ENCODE assay signal across 24 cellular contexts in genomic region chr5:156543348-156543747, GRCh38.
DNase-seq lines count a peak whose midpoint lies in the region; FAIRE-seq and TF ChIP-seq lines count a peak whose summit lies in the region.
"Had no signal": no experiment of that assay in that cellular context is flagged by ENCODE, and none has a peak within 500 bp of the region (broad histone marks: within the 10 kb centered on the region; RNA-seq: fewer than 3 reads in every experiment).

No MANE protein-coding gene starts in this region.

- H3K36me3 Mint-ChIP-seq in activated T-helper 2 cell treated with anti-CD3 and anti-CD28 coated beads, Interferon-gamma antibody, Interleukin-2, Interleukin-4, amounts not matched to agents 10 μg/mL and 5 μg/mL and 100 μg/mL, durations not matched to agents 14 hours and 24 hours and 36 hours (ENCODE audit: low read depth), result no peaks in the 10 kb centered on the region
- H3K36me3 Mint-ChIP-seq: CD4-positive, alpha-beta memory T cell had no signal

- peaks cover 2% of the 10 kb centered on the region for H3K27me3 Mint-ChIP-seq in activated T-helper 2 cell treated with anti-CD3 and anti-CD28 coated beads, Interferon-gamma antibody, Interleukin-2, Interleukin-4, amounts not matched to agents 10 μg/mL and 5 μg/mL and 100 μg/mL, durations not matched to agents 14 hours and 24 hours and 36 hours (ENCODE audit: low read depth)

- FAIRE-seq in D721Med (lab: Jason Lieb, UNC), result peak; percentile 96
- FAIRE-seq: GM18507, H1 had no signal

- H3K9me3 Mint-ChIP-seq in activated T-helper 2 cell treated with anti-CD3 and anti-CD28 coated beads, Interferon-gamma antibody, Interleukin-2, Interleukin-4, amounts not matched to agents 10 μg/mL and 5 μg/mL and 100 μg/mL, durations not matched to agents 14 hours and 24 hours and 36 hours, result no peaks in the 10 kb centered on the region

- intact Hi-C loops in activated T-helper 2 cell treated with anti-CD3 and anti-CD28 coated beads, Interferon-gamma antibody, Interleukin-2, Interleukin-4, amounts not matched to agents 10 μg/mL and 5 μg/mL and 100 μg/mL, durations not matched to agents 14 hours and 24 hours and 36 hours (cut with micrococcal nuclease), result no loop called here

- no peak overlapping the region for H3K27ac Mint-ChIP-seq in activated T-helper 2 cell treated with anti-CD3 and anti-CD28 coated beads, Interferon-gamma antibody, Interleukin-2, Interleukin-4, amounts not matched to agents 10 μg/mL and 5 μg/mL and 100 μg/mL, durations not matched to agents 14 hours and 24 hours and 36 hours
- H3K27ac Mint-ChIP-seq: CD4-positive, alpha-beta memory T cell had no signal

- TF ChIP-seq CTCF in D721Med (IDR thresholded peaks at IDR 0.05; ENCODE audit: insufficient read depth, missing control alignments), result no peak

- DNase-seq in NCI-H1092 treated with DMSO at 0.1 percent for 48 hours (lab: John Stamatoyannopoulos, UW) (peak; percentile 10), NCI-H1092 (lab: John Stamatoyannopoulos, UW) (no peak), D721Med (ENCODE audit: insufficient read length, low spot score) (no peak), NCI-H82 (lab: John Stamatoyannopoulos, UW) (peak; percentile 94), islet precursor cell (peak; percentile 63), NOMO-1 (lab: John Stamatoyannopoulos, UW; ENCODE audit: unreplicated experiment in 2 of 2) (no peak)
- DNase-seq in stimulated activated naive CD4-positive, alpha-beta T cell (lab: John Stamatoyannopoulos, UW), result no peak
- DNase-seq in activated T-helper 2 cell treated with anti-CD3 and anti-CD28 coated beads, Interferon-gamma antibody, Interleukin-2, Interleukin-4, amounts not matched to agents 10 μg/mL and 5 μg/mL and 100 μg/mL, durations not matched to agents 14 hours and 24 hours and 36 hours (ENCODE audit: low spot score), result no peak
- DNase-seq: 8988T; Caco-2; CD4-positive, alpha-beta memory T cell; DMS153; GDM1; Karpas-422; MV-4-11; NCI-H1417; NCI-H187 treated with DMSO at 0.1 percent for 48 hours; NCI-H446; NCI-H774; PC-9; RPMI8226; SHP77 had no signal

- no peak overlapping the region for H3K4me3 Mint-ChIP-seq in activated T-helper 2 cell treated with anti-CD3 and anti-CD28 coated beads, Interferon-gamma antibody, Interleukin-2, Interleukin-4, amounts not matched to agents 10 μg/mL and 5 μg/mL and 100 μg/mL, durations not matched to agents 14 hours and 24 hours and 36 hours (ENCODE audit: low read depth)
- H3K4me3 Mint-ChIP-seq: CD4-positive, alpha-beta memory T cell had no signal

- no peaks in the 10 kb centered on the region for H3K4me1 Mint-ChIP-seq in activated T-helper 2 cell treated with anti-CD3 and anti-CD28 coated beads, Interferon-gamma antibody, Interleukin-2, Interleukin-4, amounts not matched to agents 10 μg/mL and 5 μg/mL and 100 μg/mL, durations not matched to agents 14 hours and 24 hours and 36 hours (ENCODE audit: low read depth)
- H3K4me1 Mint-ChIP-seq: CD4-positive, alpha-beta memory T cell had no signal

Comparison
In these comparisons a context has a peak if more than half of its experiments do, and no peak if none do; other contexts are left out.
1. DNase-seq: peak in NCI-H1092 treated with DMSO at 0.1 percent for 48 hours (single experiment), NCI-H82 (single experiment) and islet precursor cell (single experiment); none in NCI-H1092 (single experiment), D721Med (single experiment), stimulated activated naive CD4-positive, alpha-beta T cell (0 of 6), NOMO-1 (0 of 2) and activated T-helper 2 cell treated with anti-CD3 and anti-CD28 coated beads, Interferon-gamma antibody, Interleukin-2, Interleukin-4, amounts not matched to agents 10 μg/mL and 5 μg/mL and 100 μg/mL, durations not matched to agents 14 hours and 24 hours and 36 hours (single experiment).